ENCODE assay signal across 8 cellular contexts in genomic region chr1:32650752-32651460, GRCh38. TPM values are rescaled to one million over a fixed set of nuclear protein-coding genes. Genes with fewer than 3 reads are reported as not detected.
DNase-seq lines count a peak whose midpoint lies in the region; ATAC-seq and TF ChIP-seq lines count a peak whose summit lies in the region.

Gene RBBP4 (plus strand): TSS chr1:32651208. CDS start chr1:32651307, 99 bp downstream.

- DNase-seq in BE2C (peak; percentile 93), GM19240 (ENCODE audit: insufficient read length, low spot score) (peak; percentile 79), NCI-H526 (lab: John Stamatoyannopoulos, UW) (peak; percentile 91 to 98), colonic mucosa (peak; percentile 98), left colon (peak; percentile 97 to 98)
- peak; percentile 99 for DNase-seq in activated CD4-positive, alpha-beta T cell treated with anti-CD3 and anti-CD28 coated beads for 48 hours
- DNase-seq in stimulated activated CD4-positive, alpha-beta T cell treated with anti-CD3 and anti-CD28 coated beads, Interleukin-1b, Interleukin-23, amount 100 ng/mL, for 48 hours, result peak; percentile 98

- H3K4me1 ChIP-seq in BE2C (no peaks in the 10 kb centered on the region), colonic mucosa (peaks cover 13% of the 10 kb centered on the region)

- ATAC-seq in HG03460 (IDR thresholded peaks at IDR 0.05; ENCODE audit: unreplicated experiment) (peak; percentile 79), left colon (peak; percentile 89)

- no peak for TF ChIP-seq CTCF in BE2C (IDR thresholded peaks at IDR 0.05; ENCODE audit: low read depth, low read length)
- TF ChIP-seq CTCF in colonic mucosa (IDR thresholded peaks at IDR 0.05), result no peak

- intact Hi-C loops in colonic mucosa (cut with DNase I), result no loop called here
- intact Hi-C loops in left colon (cut with DNase I, micrococcal nuclease), result no loop called here

- H3K36me3 ChIP-seq in BE2C (peaks cover 26% of the 10 kb centered on the region), colonic mucosa (no peaks in the 10 kb centered on the region)

- H3K4me3 ChIP-seq in BE2C (ENCODE audit: low read depth, low read length) (peak within 1 kb of the TSS; percentile 93), colonic mucosa (peak within 1 kb of the TSS; percentile 89)

- peak within 1 kb of the TSS; percentile 89 to 96 for H3K9ac ChIP-seq in colonic mucosa (ENCODE audit: low read depth in 2 of 2, low read length in 2 of 2)

- H3K9me3 ChIP-seq in BE2C (no peaks in the 10 kb centered on the region), colonic mucosa (no peaks in the 10 kb centered on the region)

- H3K27me3 ChIP-seq in BE2C, result no peaks in the 10 kb centered on the region
- no peaks in the 10 kb centered on the region for H3K27me3 ChIP-seq in colonic mucosa

- H3K27ac ChIP-seq in colonic mucosa, result peak within 1 kb of the TSS; percentile 98

RNA-seq across cellular contexts. Expression of gene RBBP4, which starts in this region (rescaled TPM):
- 121 TPM for polyA plus RNA-seq in BE2C (2012; ENCODE audit: insufficient read depth, insufficient read length, low read depth)
- 100 to 1,000 TPM; 155 to 171 TPM for total RNA-seq in colonic mucosa
- 100 to 1,000 TPM; 128 to 129 TPM for total RNA-seq in left colon

Comparison
In these comparisons a context has a peak if more than half of its experiments do, and no peak if none do; other contexts are left out.
1. Peak in every context shown above with its lines: DNase-seq, ATAC-seq, H3K4me3 ChIP-seq and H3K27ac ChIP-seq.